Comparison of ENCODE assay signal across 33 cellular contexts in the genomic region with DNA sequence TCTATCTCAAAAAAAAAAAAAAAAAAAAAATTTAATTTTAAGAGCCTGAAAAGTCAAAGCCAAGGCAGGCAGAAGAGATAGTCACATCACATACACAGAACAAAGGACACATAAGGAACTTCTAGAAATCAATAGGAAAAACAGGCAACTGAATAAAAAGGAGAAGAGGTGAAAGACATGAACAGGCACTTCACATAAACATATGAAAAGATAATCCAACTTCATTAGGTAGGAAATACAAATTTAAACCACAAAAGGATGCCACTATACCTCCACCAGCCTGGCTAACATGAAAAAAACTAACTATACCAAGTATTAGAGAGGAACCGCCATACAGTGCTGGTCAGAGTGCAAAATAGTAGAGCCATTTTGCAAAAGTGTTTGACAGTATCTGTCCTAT. TPM values are rescaled to one million over a fixed set of nuclear protein-coding genes. Genes with fewer than 3 reads are reported as not detected.
A peak's percentile ranks its signal among the peaks of the same experiment; 100 is the strongest.
DNase-seq lines count a peak whose midpoint lies in the region; ATAC-seq, FAIRE-seq and TF ChIP-seq lines count a peak whose summit lies in the region.
"Had no signal": no experiment of that assay in that cellular context is flagged by ENCODE, and none has a peak within 500 bp of the region (broad histone marks: within the 10 kb centered on the region; RNA-seq: fewer than 3 reads in every experiment).

No MANE protein-coding gene starts in this region.

- H3K18ac ChIP-seq in trophoblast cell (ENCODE audit: low read length): no peak overlapping the region

- H3K79me1 ChIP-seq in trophoblast cell (ENCODE audit: low read length): peaks cover 15% of the 10 kb centered on the region

- POLR2A ChIA-PET in CD8-positive, alpha-beta memory T cell (lab: Charles Lee): no interaction called here

- no peaks in the 10 kb centered on the region for H3K27me3 ChIP-seq in CD8-positive, alpha-beta memory T cell (ENCODE audit: insufficient read depth, low read length, poor library complexity, severe bottlenecking)
- no peaks in the 10 kb centered on the region for H3K27me3 ChIP-seq in trophoblast cell (ENCODE audit: insufficient read depth, low read length)
- H3K27me3 ChIP-seq: SJSA1, spleen had no signal

- H3K4me3 Mint-ChIP-seq in activated T-cell treated with anti-CD3 and anti-CD28 coated beads, Interleukin-2, amount 50 U/mL, for 24 hours: no peak overlapping the region
- H3K4me3 Mint-ChIP-seq in activated T-cell treated with anti-CD3 and anti-CD28 coated beads, Interleukin-2, amount 50 U/mL, for 4 hours: no peak overlapping the region
- H3K4me3 Mint-ChIP-seq in CD8-positive, alpha-beta memory T cell: no peak overlapping the region
- H3K4me3 Mint-ChIP-seq in activated T-helper 17 cell treated with anti-CD3 and anti-CD28 coated beads, Interleukin-2, amount 50 U/mL, for 72 hours: no peak overlapping the region
- H3K4me3 Mint-ChIP-seq: brain, endodermal cell, H9, WTC11 had no signal

- H3K4ac ChIP-seq in trophoblast cell (ENCODE audit: low read depth, low read length): peak overlapping the region; percentile 4

- DNase-seq in activated T-cell treated with anti-CD3 and anti-CD28 coated beads, Interleukin-2, amount 50 U/mL, for 24 hours: no peak
- DNase-seq in activated T-cell treated with anti-CD3 and anti-CD28 coated beads, Interleukin-2, amount 50 U/mL, for 4 hours: no peak
- DNase-seq in CD8-positive, alpha-beta memory T cell: no peak
- DNase-seq in trophoblast cell (no peak), NCI-H146 (lab: John Stamatoyannopoulos, UW) (no peak), HTR-8/SVneo (ENCODE audit: insufficient read length, low spot score) (no peak), GM12891 (ENCODE audit: insufficient read length, low spot score) (no peak)
- DNase-seq: activated CD4-positive, alpha-beta T cell treated with anti-CD3 and anti-CD28 coated beads, Interleukin-2, amount 50 U/mL, for 1 hour; activated CD8-positive, alpha-beta memory T cell treated with anti-CD3 and anti-CD28 coated beads, Interleukin-2, amount 50 U/mL, for 48 hours; activated gamma-delta T cell; amniotic stem cell; dermis blood vessel endothelial cell; endodermal cell; H9; head of caudate nucleus; left ventricle myocardium superior; mesendoderm; NCI-H1694; posterior cingulate gyrus; right cardiac atrium; RPMI8226; spleen; stimulated activated CD4-positive, alpha-beta T cell treated with anti-CD3 and anti-CD28 coated beads, Interleukin-2, amount 100 ng/mL, for 24 hours; stimulated activated naive CD8-positive, alpha-beta T cell treated with anti-CD3 and anti-CD28 coated beads, Interleukin-15, Interleukin-2, amounts not matched to agents 100 U/mL and 50 U/mL, for 24 hours; T-helper 1 cell had no signal

- H2BK12ac ChIP-seq in trophoblast cell (ENCODE audit: low read length): no peak overlapping the region

- no peak overlapping the region for H3K27ac ChIP-seq in CD8-positive, alpha-beta memory T cell (ENCODE audit: low read depth, low read length)
- H3K27ac ChIP-seq in trophoblast cell (ENCODE audit: low read depth, low read length): no peak overlapping the region
- H3K27ac ChIP-seq: A549, SJSA1 had no signal

- H3K27ac Mint-ChIP-seq in activated T-cell treated with anti-CD3 and anti-CD28 coated beads, Interleukin-2, amount 50 U/mL, for 24 hours: peak overlapping the region; percentile 6
- peak overlapping the region; percentile 16 to 87 (median 55) for H3K27ac Mint-ChIP-seq in CD8-positive, alpha-beta memory T cell
- H3K27ac Mint-ChIP-seq in activated T-helper 17 cell treated with anti-CD3 and anti-CD28 coated beads, Interleukin-2, amount 50 U/mL, for 72 hours: peak overlapping the region; percentile 57
- H3K27ac Mint-ChIP-seq: endodermal cell, H9, WTC11 had no signal

- no peak overlapping the region for H4K8ac ChIP-seq in trophoblast cell (ENCODE audit: low read depth, low read length)

- H3K4me1 Mint-ChIP-seq in activated T-cell treated with anti-CD3 and anti-CD28 coated beads, Interleukin-2, amount 50 U/mL, for 24 hours (ENCODE audit: low read depth): peaks cover 83% of the 10 kb centered on the region
- H3K4me1 Mint-ChIP-seq in activated T-cell treated with anti-CD3 and anti-CD28 coated beads, Interleukin-2, amount 50 U/mL, for 4 hours (ENCODE audit: low read depth): peaks cover 77% of the 10 kb centered on the region
- peaks cover 72 to 86% (median 82%) of the 10 kb centered on the region in 3 donors for H3K4me1 Mint-ChIP-seq in CD8-positive, alpha-beta memory T cell
- peaks cover 65% of the 10 kb centered on the region for H3K4me1 Mint-ChIP-seq in activated T-helper 17 cell treated with anti-CD3 and anti-CD28 coated beads, Interleukin-2, amount 50 U/mL, for 72 hours

- TF ChIP-seq POLR2A in GM12891 (IDR thresholded peaks at IDR 0.05; ENCODE audit: low read depth, low read length): no peak

- H3K23ac ChIP-seq in trophoblast cell (ENCODE audit: low read length): no peak overlapping the region

- H2BK120ac ChIP-seq in trophoblast cell (ENCODE audit: insufficient read depth, low read length, poor library complexity): no peak overlapping the region

- H3K4me3 ChIP-seq in CD8-positive, alpha-beta memory T cell (ENCODE audit: low read length): no peak overlapping the region
- no peak overlapping the region for H3K4me3 ChIP-seq in trophoblast cell (ENCODE audit: low read depth, low read length)
- H3K4me3 ChIP-seq: A549, SJSA1, spleen had no signal

- no peak overlapping the region for H3K4me2 ChIP-seq in trophoblast cell (ENCODE audit: low read length)
- H3K4me2 ChIP-seq: A549 had no signal

- H3K36me3 ChIP-seq in CD8-positive, alpha-beta memory T cell (ENCODE audit: insufficient read depth, low read length): peaks cover 4% of the 10 kb centered on the region
- H3K36me3 ChIP-seq in trophoblast cell (ENCODE audit: control insufficient read depth in 1 of 2, insufficient read depth in 2 of 2, low read length in 2 of 2): peaks cover 1 to 2% of the 10 kb centered on the region in 2 experiments
- H3K36me3 ChIP-seq: SJSA1 had no signal

- peaks cover 26% of the 10 kb centered on the region for H3K79me2 ChIP-seq in trophoblast cell (ENCODE audit: control insufficient read depth, insufficient read depth, low read length, poor library complexity)

- CTCF ChIA-PET in CD8-positive, alpha-beta memory T cell (lab: Charles Lee): no interaction called here

- H2BK5ac ChIP-seq in trophoblast cell (ENCODE audit: low read depth, low read length, poor library complexity): no peak overlapping the region

- FAIRE-seq in HTR-8/SVneo (lab: Jason Lieb, UNC) (no peak), GM12891 (lab: Jason Lieb, UNC) (no peak)
- FAIRE-seq: A549, GM12892, HepG2 had no signal

- no peak overlapping the region for H4K91ac ChIP-seq in trophoblast cell (ENCODE audit: low read depth, low read length)

- no peak overlapping the region for H3K9ac ChIP-seq in trophoblast cell (ENCODE audit: low read length)

- H3K9me3 Mint-ChIP-seq in activated T-cell treated with anti-CD3 and anti-CD28 coated beads, Interleukin-2, amount 50 U/mL, for 24 hours: no peaks in the 10 kb centered on the region
- H3K9me3 Mint-ChIP-seq in activated T-cell treated with anti-CD3 and anti-CD28 coated beads, Interleukin-2, amount 50 U/mL, for 4 hours: no peaks in the 10 kb centered on the region
- no peaks in the 10 kb centered on the region for H3K9me3 Mint-ChIP-seq in CD8-positive, alpha-beta memory T cell
- H3K9me3 Mint-ChIP-seq in activated T-helper 17 cell treated with anti-CD3 and anti-CD28 coated beads, Interleukin-2, amount 50 U/mL, for 72 hours: no peaks in the 10 kb centered on the region

- H3K9me3 ChIP-seq in CD8-positive, alpha-beta memory T cell (ENCODE audit: low read length): no peaks in the 10 kb centered on the region
- H3K9me3 ChIP-seq in trophoblast cell (ENCODE audit: insufficient read depth, low read depth, low read length): no peaks in the 10 kb centered on the region
- H3K9me3 ChIP-seq: A549, SJSA1, spleen had no signal

- no CpG with 5 or more reads among the region's 1 CpG for WGBS in trophoblast cell (ENCODE audit: extremely low coverage, insufficient coverage, insufficient read length)

- H3K14ac ChIP-seq in trophoblast cell (ENCODE audit: low read length): no peak overlapping the region

- H2AK5ac ChIP-seq in trophoblast cell (ENCODE audit: low read length): no peak overlapping the region

- no peak for ATAC-seq in activated T-cell treated with anti-CD3 and anti-CD28 coated beads, Interleukin-2, amount 50 U/mL, for 4 hours
- no peak for ATAC-seq in activated T-helper 17 cell treated with anti-CD3 and anti-CD28 coated beads, Interleukin-2, amount 50 U/mL, for 72 hours (replicated peaks)
- ATAC-seq: A549; esophagus mucosa; HepG2; left ventricle myocardium superior; right cardiac atrium; stimulated activated naive CD8-positive, alpha-beta T cell treated with anti-CD3 and anti-CD28 coated beads, Interleukin-15, Interleukin-2, amounts not matched to agents 100 U/mL and 50 U/mL, for 24 hours; WTC11 had no signal

- H3K27me3 Mint-ChIP-seq in activated T-cell treated with anti-CD3 and anti-CD28 coated beads, Interleukin-2, amount 50 U/mL, for 24 hours: no peaks in the 10 kb centered on the region
- H3K27me3 Mint-ChIP-seq in activated T-cell treated with anti-CD3 and anti-CD28 coated beads, Interleukin-2, amount 50 U/mL, for 4 hours (ENCODE audit: low read depth): no peaks in the 10 kb centered on the region
- no peaks in the 10 kb centered on the region for H3K27me3 Mint-ChIP-seq in CD8-positive, alpha-beta memory T cell
- no peaks in the 10 kb centered on the region for H3K27me3 Mint-ChIP-seq in activated T-helper 17 cell treated with anti-CD3 and anti-CD28 coated beads, Interleukin-2, amount 50 U/mL, for 72 hours
- H3K27me3 Mint-ChIP-seq: brain had no signal

- no peak overlapping the region for H4K12ac ChIP-seq in trophoblast cell (ENCODE audit: low read depth, low read length)

- H3K36me3 Mint-ChIP-seq in activated T-cell treated with anti-CD3 and anti-CD28 coated beads, Interleukin-2, amount 50 U/mL, for 24 hours (ENCODE audit: low read depth): peaks cover 64% of the 10 kb centered on the region
- peaks cover 12% of the 10 kb centered on the region for H3K36me3 Mint-ChIP-seq in activated T-cell treated with anti-CD3 and anti-CD28 coated beads, Interleukin-2, amount 50 U/mL, for 4 hours (ENCODE audit: insufficient read depth)
- peaks cover 0 to 26% (median 8%) of the 10 kb centered on the region in 3 donors for H3K36me3 Mint-ChIP-seq in CD8-positive, alpha-beta memory T cell
- peaks cover 55% of the 10 kb centered on the region for H3K36me3 Mint-ChIP-seq in activated T-helper 17 cell treated with anti-CD3 and anti-CD28 coated beads, Interleukin-2, amount 50 U/mL, for 72 hours (ENCODE audit: low read depth)

- H2AFZ ChIP-seq in trophoblast cell (ENCODE audit: insufficient read depth, low read length, poor library complexity): no peak overlapping the region

- H3K4me1 ChIP-seq in CD8-positive, alpha-beta memory T cell (ENCODE audit: insufficient read depth, low read length): peaks cover 69% of the 10 kb centered on the region
- H3K4me1 ChIP-seq in trophoblast cell (ENCODE audit: control insufficient read depth in 1 of 2, insufficient read depth in 2 of 2, low read length in 2 of 2): peaks cover 43 to 50% of the 10 kb centered on the region in 2 experiments
- H3K4me1 ChIP-seq: SJSA1 had no signal

RNA-seq across cellular contexts. Expression of a gene that starts 14.1 kb away (rescaled TPM):
- total RNA-seq in activated T-cell treated with anti-CD3 and anti-CD28 coated beads, Interleukin-2, amount 50 U/mL, for 4 hours: 10 to 100 TPM; 75.9 to 77.6 (median 76.5) TPM
- 10 to 100 TPM; 56.4 to 59.8 TPM for total RNA-seq in CD8-positive, alpha-beta memory T cell
- 114 TPM for polyA plus RNA-seq in CD8-positive, alpha-beta memory T cell
- 10 to 100 TPM; 46.9 to 59.8 TPM for total RNA-seq in activated T-helper 17 cell treated with anti-CD3 and anti-CD28 coated beads, Interleukin-2, amount 50 U/mL, for 72 hours
- polyA plus RNA-seq in trophoblast cell (2013): 47.9 and 48.1 TPM in 2 replicates
- polyA plus RNA-seq in GM12891 (2012; ENCODE audit: low read depth, missing spikeins): 55.8 TPM

RNA-seq across cellular contexts. Expression of a gene that starts 17.0 kb away (rescaled TPM):
- 10 to 100 TPM; 75.5 to 86.9 (median 80.7) TPM for total RNA-seq in activated T-cell treated with anti-CD3 and anti-CD28 coated beads, Interleukin-2, amount 50 U/mL, for 4 hours
- total RNA-seq in CD8-positive, alpha-beta memory T cell: 10 to 100 TPM; 76.2 to 83.5 TPM
- 12.8 TPM for polyA plus RNA-seq in CD8-positive, alpha-beta memory T cell
- 100 to 1,000 TPM; 140 to 169 TPM for total RNA-seq in activated T-helper 17 cell treated with anti-CD3 and anti-CD28 coated beads, Interleukin-2, amount 50 U/mL, for 72 hours
- polyA plus RNA-seq in trophoblast cell (2013): 18.1 and 18.9 TPM in 2 replicates
- 53.4 TPM for polyA plus RNA-seq in GM12891 (2012; ENCODE audit: low read depth, missing spikeins)

Comparison
In these comparisons a context has a peak if more than half of its experiments do, and no peak if none do; other contexts are left out.
1. H3K27ac Mint-ChIP-seq: peak in every context shown above with its lines; median percentile 57 in activated T-helper 17 cell treated with anti-CD3 and anti-CD28 coated beads, Interleukin-2, amount 50 U/mL, for 72 hours; 55 in CD8-positive, alpha-beta memory T cell; 6 in activated T-cell treated with anti-CD3 and anti-CD28 coated beads, Interleukin-2, amount 50 U/mL, for 24 hours.